In genomic region chr10:113113918-113114317, GRCh38 we compare ENCODE assay signal across 17 cellular contexts.
"Had no signal": no experiment of that assay in that cellular context is flagged by ENCODE, and none has a peak within 500 bp of the region (broad histone marks: within the 10 kb centered on the region; RNA-seq: fewer than 3 reads in every experiment).

No MANE protein-coding gene starts in this region.

- H3K4me1 Mint-ChIP-seq: naive B cell; stimulated activated naive B cell treated with anti-CD40 and anti-IgM and Interleukin-4, amounts not matched to agents 10 μg/mL and 1 μg/mL and 100 μg/mL, for 72 hours; stimulated activated naive CD8-positive, alpha-beta T cell treated with anti-CD3 and anti-CD28 coated beads, Interleukin-15, amount 100 ng/mL, for 72 hours had no signal

- H3K9me3 ChIP-seq: esophagus muscularis mucosa, gastroesophageal sphincter, sigmoid colon had no signal

- H3K27me3 Mint-ChIP-seq: naive B cell; stimulated activated naive B cell treated with anti-CD40 and anti-IgM and Interleukin-4, amounts not matched to agents 10 μg/mL and 1 μg/mL and 100 μg/mL, for 72 hours had no signal

- ATAC-seq: gastroesophageal sphincter; stimulated activated naive B cell treated with anti-CD40 and anti-IgM and Interleukin-4, amounts not matched to agents 10 μg/mL and 1 μg/mL and 100 μg/mL, for 72 hours; stimulated activated naive CD8-positive, alpha-beta T cell treated with anti-CD3 and anti-CD28 coated beads, Interleukin-15, amount 100 ng/mL, for 72 hours had no signal

- H3K27ac ChIP-seq: epithelial cell of prostate, esophagus muscularis mucosa, gastroesophageal sphincter, sigmoid colon had no signal

- H3K36me3 ChIP-seq: esophagus muscularis mucosa, gastroesophageal sphincter, sigmoid colon had no signal

- H3K27me3 ChIP-seq: esophagus muscularis mucosa, gastroesophageal sphincter, sigmoid colon had no signal

- H3K36me3 Mint-ChIP-seq: naive B cell; stimulated activated naive B cell treated with anti-CD40 and anti-IgM and Interleukin-4, amounts not matched to agents 10 μg/mL and 1 μg/mL and 100 μg/mL, for 72 hours had no signal

- H3K4me3 ChIP-seq: esophagus muscularis mucosa, gastroesophageal sphincter, lung, sigmoid colon, skin epidermis had no signal

- H3K9me3 Mint-ChIP-seq: naive B cell; nephron; stimulated activated naive B cell treated with anti-CD40 and anti-IgM and Interleukin-4, amounts not matched to agents 10 μg/mL and 1 μg/mL and 100 μg/mL, for 72 hours; stimulated activated naive CD8-positive, alpha-beta T cell treated with anti-CD3 and anti-CD28 coated beads, Interleukin-15, amount 100 ng/mL, for 72 hours had no signal

- H3K27ac Mint-ChIP-seq: naive B cell; nephron; stimulated activated naive B cell treated with anti-CD40 and anti-IgM and Interleukin-4, amounts not matched to agents 10 μg/mL and 1 μg/mL and 100 μg/mL, for 72 hours; stimulated activated naive CD8-positive, alpha-beta T cell treated with anti-CD3 and anti-CD28 coated beads, Interleukin-15, amount 100 ng/mL, for 72 hours had no signal

- H3K4me3 Mint-ChIP-seq: naive B cell; nephron; stimulated activated naive B cell treated with anti-CD40 and anti-IgM and Interleukin-4, amounts not matched to agents 10 μg/mL and 1 μg/mL and 100 μg/mL, for 72 hours; stimulated activated naive CD8-positive, alpha-beta T cell treated with anti-CD3 and anti-CD28 coated beads, Interleukin-15, amount 100 ng/mL, for 72 hours had no signal

- DNase-seq: effector memory CD4-positive, alpha-beta T cell; foreskin fibroblast; glutamatergic neuron; mesenchymal stem cell; naive B cell; sigmoid colon; stimulated activated CD4-positive, alpha-beta T cell treated with anti-CD3 and anti-CD28 coated beads, Interleukin-2, amount 100 ng/mL, for 24 hours; stimulated activated CD4-positive, alpha-beta T cell treated with anti-CD3 and anti-CD28 coated beads, Interleukin-4, amount 100 ng/mL, for 4 hours; stimulated activated naive B cell treated with anti-CD40 and anti-IgM and Interleukin-4, amounts not matched to agents 10 μg/mL and 1 μg/mL and 100 μg/mL, for 72 hours; stimulated activated naive CD8-positive, alpha-beta T cell treated with anti-CD3 and anti-CD28 coated beads, Interleukin-15, amount 100 ng/mL, for 72 hours; substantia nigra had no signal
